In genomic region chr6:41066867-41067304, GRCh38 we compare ENCODE assay signal across 8 cellular contexts. TPM values are rescaled to one million over a fixed set of nuclear protein-coding genes. Genes with fewer than 3 reads are reported as not detected.
DNase-seq lines count a peak whose midpoint lies in the region; ATAC-seq and TF ChIP-seq lines count a peak whose summit lies in the region.

No MANE protein-coding gene starts in this region.

- no peak overlapping the region for H3K9ac ChIP-seq in DND-41 (ENCODE audit: low read depth, low read length)
- H3K9ac ChIP-seq in MM.1S (ENCODE audit: low read length) = no peak overlapping the region

- H3F3A ChIP-seq in MM.1S (ENCODE audit: insufficient read depth, low read length) = peaks cover 5% of the 10 kb centered on the region

- no peak for TF ChIP-seq POLR2A in gastrocnemius medialis (IDR thresholded peaks at IDR 0.05)

- intact Hi-C loops in left ventricle myocardium inferior (cut with micrococcal nuclease) = no loop called here
- intact Hi-C loops in gastrocnemius medialis (cut with DNase I; ENCODE audit: low total_unique reads) = loop anchor here (2.0 kb wide), 1 partner anchor 60 kb away; no protein-coding TSS in a partner anchor

- no peaks in the 10 kb centered on the region for H4K20me1 ChIP-seq in DND-41 (ENCODE audit: insufficient read depth, low read length)
- H4K20me1 ChIP-seq in MM.1S (ENCODE audit: insufficient read depth, low read length) = no peaks in the 10 kb centered on the region

- in situ Hi-C loops in gastrocnemius medialis (cut with MboI; ENCODE audit: low sequenced_read_pairs in 4 of 4) = loop anchor here in 2 of 4 donors (5.0 kb wide), 1 partner anchor 40 kb away; no protein-coding TSS in a partner anchor

- no peaks in the 10 kb centered on the region for H3K27me3 ChIP-seq in DND-41 (ENCODE audit: insufficient read depth, low read length, poor library complexity)
- no peaks in the 10 kb centered on the region for H3K27me3 ChIP-seq in MM.1S (replicated peaks; ENCODE audit: insufficient read depth, low read length)
- no peaks in the 10 kb centered on the region for H3K27me3 ChIP-seq in left ventricle myocardium inferior (ENCODE audit: low read depth)
- H3K27me3 ChIP-seq in gastrocnemius medialis = no peaks in the 10 kb centered on the region

- H3K4me1 ChIP-seq in DND-41 (ENCODE audit: insufficient read depth, low read length) (peaks cover 16% of the 10 kb centered on the region), MM.1S (ENCODE audit: low read length) (peaks cover 14% of the 10 kb centered on the region), left ventricle myocardium inferior (peaks cover 65% of the 10 kb centered on the region), gastrocnemius medialis (peaks cover 36 to 48% of the 10 kb centered on the region in 2 donors)

- no peaks in the 10 kb centered on the region for H3K9me3 ChIP-seq in DND-41 (ENCODE audit: insufficient read depth, low read length, severe bottlenecking)
- no peaks in the 10 kb centered on the region for H3K9me3 ChIP-seq in MM.1S (replicated peaks; ENCODE audit: insufficient read depth, low read length)
- no peaks in the 10 kb centered on the region for H3K9me3 ChIP-seq in left ventricle myocardium inferior (replicated peaks)
- no peaks in the 10 kb centered on the region for H3K9me3 ChIP-seq in gastrocnemius medialis

- H3K27ac Mint-ChIP-seq in activated naive CD8-positive, alpha-beta T cell treated with anti-CD3 and anti-CD28 coated beads for 36 hours = no peak overlapping the region

- H3K27ac ChIP-seq in DND-41 (ENCODE audit: low read length) (no peak overlapping the region; the same call in 1 of the 2 replicates), MM.1S (ENCODE audit: low read length) (no peak overlapping the region), left ventricle myocardium inferior (replicated peaks) (peak overlapping the region; percentile 70), gastrocnemius medialis (peak overlapping the region; percentile 96 to 99 (median 98))

- peak; percentile 90 for TF ChIP-seq CTCF in DND-41 (IDR thresholded peaks at IDR 0.05; ENCODE audit: borderline replicate concordance, extremely low read depth, low read length, poor library complexity, severe bottlenecking)
- peak; percentile 79 for TF ChIP-seq CTCF in MM.1S (IDR thresholded peaks at IDR 0.05; ENCODE audit: low read length)
- TF ChIP-seq CTCF in left ventricle myocardium inferior (IDR thresholded peaks at IDR 0.05; ENCODE audit: borderline replicate concordance) = peak; percentile 89
- peak; percentile 83 to 86 (median 86) for TF ChIP-seq CTCF in gastrocnemius medialis (IDR thresholded peaks at IDR 0.05 in 4 of 5, conservative IDR thresholded peaks at IDR 0.05 in 1 of 5)

- no peak overlapping the region for H2AFZ ChIP-seq in DND-41 (ENCODE audit: low read depth, low read length)
- no peak overlapping the region for H2AFZ ChIP-seq in MM.1S (ENCODE audit: low read length)

- H3K9me2 ChIP-seq in MM.1S (replicated peaks; ENCODE audit: insufficient read depth, low read length) = no peaks in the 10 kb centered on the region

- peaks cover 33% of the 10 kb centered on the region for H3K36me3 Mint-ChIP-seq in activated naive CD8-positive, alpha-beta T cell treated with anti-CD3 and anti-CD28 coated beads for 36 hours

- no peak overlapping the region for H3K4me3 Mint-ChIP-seq in activated naive CD8-positive, alpha-beta T cell treated with anti-CD3 and anti-CD28 coated beads for 36 hours

- H3K4me3 ChIP-seq in DND-41 (ENCODE audit: low read depth in 1 of 2, low read length in 2 of 2) (no peak overlapping the region), MM.1S (ENCODE audit: low read length) (no peak overlapping the region), left ventricle myocardium inferior (no peak overlapping the region), gastrocnemius medialis (no peak overlapping the region)

- H3K4me1 Mint-ChIP-seq in activated naive CD8-positive, alpha-beta T cell treated with anti-CD3 and anti-CD28 coated beads for 36 hours = peaks cover 32% of the 10 kb centered on the region

- H3K79me2 ChIP-seq in DND-41 (ENCODE audit: insufficient read depth, low read length) (peaks cover 15% of the 10 kb centered on the region), MM.1S (ENCODE audit: low read length) (peaks cover 9% of the 10 kb centered on the region)

- H3K36me3 ChIP-seq in DND-41 (ENCODE audit: insufficient read depth, low read length) = peaks cover 69% of the 10 kb centered on the region
- H3K36me3 ChIP-seq in MM.1S (replicated peaks; ENCODE audit: insufficient read depth, low read length) = no peaks in the 10 kb centered on the region
- H3K36me3 ChIP-seq in left ventricle myocardium inferior = peaks cover 62% of the 10 kb centered on the region
- peaks cover 0 to 41% of the 10 kb centered on the region in 2 donors for H3K36me3 ChIP-seq in gastrocnemius medialis

- no peak overlapping the region for H3K4me2 ChIP-seq in DND-41 (ENCODE audit: insufficient read depth, low read length)
- no peak overlapping the region for H3K4me2 ChIP-seq in MM.1S (ENCODE audit: low read depth, low read length)

- H3K9me3 Mint-ChIP-seq in activated naive CD8-positive, alpha-beta T cell treated with anti-CD3 and anti-CD28 coated beads for 36 hours = no peaks in the 10 kb centered on the region

- no peak for ATAC-seq in DND-41 (ENCODE audit: insufficient read depth, low read depth)
- no peak for ATAC-seq in gastrocnemius medialis
- ATAC-seq in GM21423 (IDR thresholded peaks at IDR 0.05; ENCODE audit: unreplicated experiment) = no peak

- H3K27me3 Mint-ChIP-seq in activated naive CD8-positive, alpha-beta T cell treated with anti-CD3 and anti-CD28 coated beads for 36 hours = no peaks in the 10 kb centered on the region

- peak; percentile 71 for DNase-seq in DND-41
- peak; percentile 58 for DNase-seq in MM.1S
- peak; percentile 32 for DNase-seq in SKM-1 (lab: John Stamatoyannopoulos, UW; ENCODE audit: unreplicated experiment)
- DNase-seq in activated naive CD8-positive, alpha-beta T cell treated with anti-CD3 and anti-CD28 coated beads for 36 hours = peak; percentile 40
- DNase-seq in left ventricle myocardium inferior = peak; percentile 63
- DNase-seq in gastrocnemius medialis = peak; percentile 52 to 72
- DNase-seq in GM19240 (ENCODE audit: insufficient read length, low spot score) = no peak

RNA-seq across cellular contexts. Expression of gene OARD1, which starts 5.3 kb away (rescaled TPM):
- 10 to 100 TPM; 43.7 to 44.2 TPM for total RNA-seq in activated naive CD8-positive, alpha-beta T cell treated with anti-CD3 and anti-CD28 coated beads for 36 hours
- total RNA-seq in left ventricle myocardium inferior (19.9 TPM), gastrocnemius medialis (10 to 100 TPM; 14.3 to 20.2 (median 15.1) TPM)

RNA-seq across cellular contexts. Expression of gene NFYA, which starts 5.9 kb away (rescaled TPM):
- 10 to 100 TPM; 24.5 to 25.4 TPM for total RNA-seq in activated naive CD8-positive, alpha-beta T cell treated with anti-CD3 and anti-CD28 coated beads for 36 hours
- total RNA-seq in left ventricle myocardium inferior (12.5 TPM), gastrocnemius medialis (10 to 100 TPM in 2 of 4 donors, 1 to 10 TPM in 2; 7.2 to 11.6 (median 9.7) TPM)

RNA-seq across cellular contexts. Expression of gene APOBEC2, which starts 13.9 kb away (rescaled TPM):
- total RNA-seq in activated naive CD8-positive, alpha-beta T cell treated with anti-CD3 and anti-CD28 coated beads for 36 hours = not detected
- 219 TPM for total RNA-seq in left ventricle myocardium inferior
- 100 to 1,000 TPM in 2 of 4 donors, 10 to 100 TPM in 2; 93.9 to 315 (median 106) TPM for total RNA-seq in gastrocnemius medialis

RNA-seq across cellular contexts. Expression of gene TSPO2, which starts 24.6 kb away (rescaled TPM):
- total RNA-seq in activated naive CD8-positive, alpha-beta T cell treated with anti-CD3 and anti-CD28 coated beads for 36 hours = not detected
- total RNA-seq in left ventricle myocardium inferior (not detected), gastrocnemius medialis (not detected)

RNA-seq across cellular contexts. Expression of gene UNC5CL, which starts 27.9 kb away (rescaled TPM):
- 1 to 10 TPM; 1.3 to 1.7 TPM for total RNA-seq in activated naive CD8-positive, alpha-beta T cell treated with anti-CD3 and anti-CD28 coated beads for 36 hours
- total RNA-seq in left ventricle myocardium inferior (0.27 TPM), gastrocnemius medialis (under 1 TPM; 0.20 to 0.52 (median 0.29) TPM)

Comparison
In these comparisons a context has a peak if more than half of its experiments do, and no peak if none do; other contexts are left out.
1. H3K27ac ChIP-seq: peak in left ventricle myocardium inferior (single experiment) and gastrocnemius medialis (4 of 4); none in DND-41 (single experiment) and MM.1S (single experiment).
2. RNA of gene APOBEC2, which starts 13.9 kb away (total RNA-seq): 219 TPM in left ventricle myocardium inferior (single experiment) and 93.9 to 315 TPM in gastrocnemius medialis; not detected in activated naive CD8-positive, alpha-beta T cell treated with anti-CD3 and anti-CD28 coated beads for 36 hours; every median in the first group is over 10 times any median in the second.
3. Peak in every context shown above with its lines, with median percentiles within 50 percentile points of each other: CTCF ChIP-seq.